ENCODE assay signal across 10 cellular contexts in the genomic region with DNA sequence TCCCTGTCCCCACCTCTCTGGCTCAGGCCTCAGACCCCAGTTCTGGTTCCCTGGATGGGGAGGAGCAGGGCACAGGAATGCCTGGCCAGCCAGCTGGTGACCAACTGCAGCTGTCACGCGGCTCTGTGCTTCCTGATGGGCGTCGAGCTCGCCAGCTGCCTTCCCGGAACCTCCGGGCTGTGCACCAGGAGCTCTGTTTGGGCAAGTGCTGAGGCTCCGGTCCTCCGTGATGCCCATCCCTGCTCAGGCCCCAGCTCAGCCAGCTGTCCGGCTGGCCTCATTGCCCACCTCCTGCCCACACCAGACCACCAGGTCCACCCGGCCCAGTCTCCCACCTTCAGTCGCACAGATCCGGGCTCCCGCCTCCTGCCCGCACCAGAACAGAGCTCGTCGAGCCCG. TPM values are rescaled to one million over a fixed set of nuclear protein-coding genes. Genes with fewer than 3 reads are reported as not detected.
DNase-seq lines count a peak whose midpoint lies in the region; ATAC-seq and TF ChIP-seq lines count a peak whose summit lies in the region.
"Had no signal": no experiment of that assay in that cellular context is flagged by ENCODE, and none has a peak within 500 bp of the region (broad histone marks: within the 10 kb centered on the region; RNA-seq: fewer than 3 reads in every experiment).

No MANE protein-coding gene starts in this region.

- no peak for ATAC-seq in RWPE2 (ENCODE audit: low read depth)
- no peak for ATAC-seq in HG03520 (IDR thresholded peaks at IDR 0.05; ENCODE audit: unreplicated experiment)
- no peak for ATAC-seq in GM19467 (IDR thresholded peaks at IDR 0.05; ENCODE audit: unreplicated experiment)
- no peak for ATAC-seq in GM19455 (IDR thresholded peaks at IDR 0.05; ENCODE audit: unreplicated experiment)
- ATAC-seq: K562 had no signal

- intact Hi-C loops in esophagus muscularis mucosa (cut with DNase I): no loop called here

- TF ChIP-seq CTCF in RWPE2 (IDR thresholded peaks at IDR 0.05; ENCODE audit: poor library complexity, severe bottlenecking): no peak
- no peak for TF ChIP-seq CTCF in esophagus muscularis mucosa (IDR thresholded peaks at IDR 0.05)

- no peak for DNase-seq in RWPE2 (ENCODE audit: low spot score)
- no peak for DNase-seq in esophagus muscularis mucosa (ENCODE audit: extremely low spot score)
- peak; percentile 50 for DNase-seq in midbrain (lab: John Stamatoyannopoulos, UW)
- no peak for DNase-seq in UCSD-AML1 (lab: John Stamatoyannopoulos, UW; ENCODE audit: unreplicated experiment)
- DNase-seq: activated CD4-positive, alpha-beta T cell treated with anti-CD3 and anti-CD28 coated beads, Interleukin-2, amount 50 U/mL, for 1 hour had no signal

- H3K27me3 ChIP-seq in RWPE2 (ENCODE audit: insufficient read depth, poor library complexity, severe bottlenecking): no peaks in the 10 kb centered on the region
- no peaks in the 10 kb centered on the region for H3K27me3 ChIP-seq in esophagus muscularis mucosa
- H3K27me3 ChIP-seq in thymus (ENCODE audit: control insufficient read depth, insufficient read depth): no peaks in the 10 kb centered on the region

- H3K36me3 ChIP-seq in RWPE2 (ENCODE audit: low read depth): 0 out of 2 replicates have a peak, but pooled peaks cover 2% of the 10 kb centered on the region
- peaks cover 0 to 49% (median 38%) of the 10 kb centered on the region in 4 donors for H3K36me3 ChIP-seq in esophagus muscularis mucosa
- peaks cover 56% of the 10 kb centered on the region for H3K36me3 ChIP-seq in thymus (ENCODE audit: control insufficient read depth, insufficient read depth)

- TF ChIP-seq EP300 in esophagus muscularis mucosa (IDR thresholded peaks at IDR 0.05): no peak

- peak; percentile 46 for TF ChIP-seq POLR2A in esophagus muscularis mucosa (IDR thresholded peaks at IDR 0.05; ENCODE audit: low read depth)

- WGBS in esophagus muscularis mucosa: 49% methylated on average over 10 of the region's 18 CpGs
- 96% methylated on average over 18 of the region's 18 CpGs for WGBS in thymus

- no peak overlapping the region for H3K4me3 ChIP-seq in RWPE2 (ENCODE audit: severe bottlenecking)
- peak overlapping the region; percentile 27 to 85 (median 64) for H3K4me3 ChIP-seq in esophagus muscularis mucosa
- H3K4me3 ChIP-seq in thymus (ENCODE audit: low read length): no peak overlapping the region
- H3K4me3 ChIP-seq: K562 had no signal

- H3K4me1 ChIP-seq in RWPE2 (ENCODE audit: insufficient read depth, poor library complexity, severe bottlenecking) (peaks cover 40% of the 10 kb centered on the region), esophagus muscularis mucosa (peaks cover 68 to 84% (median 80%) of the 10 kb centered on the region in 4 donors), thymus (ENCODE audit: control insufficient read depth, insufficient read depth, low read length) (peaks cover 15% of the 10 kb centered on the region)

- no peaks in the 10 kb centered on the region for H3K9me3 ChIP-seq in RWPE2 (ENCODE audit: severe bottlenecking)
- H3K9me3 ChIP-seq in esophagus muscularis mucosa: no peaks in the 10 kb centered on the region
- no peaks in the 10 kb centered on the region for H3K9me3 ChIP-seq in thymus (ENCODE audit: control insufficient read depth)

- H3K27ac ChIP-seq in RWPE2 (ENCODE audit: poor library complexity, severe bottlenecking) (peak overlapping the region; percentile 49), esophagus muscularis mucosa (replicated peaks in 1 of 4) (peak overlapping the region; percentile 93 to 96 (median 94)), thymus (ENCODE audit: low read depth) (peak overlapping the region; percentile 64)

RNA-seq across cellular contexts. Expression of gene IFFO1, which starts 4.8 kb away (rescaled TPM):
- total RNA-seq in esophagus muscularis mucosa: 10 to 100 TPM; 12.1 to 26.2 (median 20.8) TPM
- polyA plus RNA-seq in thymus: 52.0 TPM

RNA-seq across cellular contexts. Expression of gene GAPDH, which starts 16.7 kb away (rescaled TPM):
- 1,000 to 10,000 TPM; 2,279 to 3,578 (median 2,742) TPM for total RNA-seq in esophagus muscularis mucosa
- polyA plus RNA-seq in thymus: 1,220 TPM

RNA-seq across cellular contexts. Expression of gene NOP2, which starts 17.0 kb away (rescaled TPM):
- total RNA-seq in esophagus muscularis mucosa: 10 to 100 TPM; 17.9 to 32.3 (median 19.5) TPM
- 45.5 TPM for polyA plus RNA-seq in thymus

RNA-seq across cellular contexts. Expression of gene CHD4, which starts 56.1 kb away (rescaled TPM):
- 100 to 1,000 TPM; 189 to 226 (median 218) TPM for total RNA-seq in esophagus muscularis mucosa
- 230 TPM for polyA plus RNA-seq in thymus

RNA-seq across cellular contexts. Expression of gene NCAPD2, which starts 57.2 kb away (rescaled TPM):
- total RNA-seq in esophagus muscularis mucosa: 10 to 100 TPM; 13.9 to 26.1 (median 24.7) TPM
- 18.8 TPM for polyA plus RNA-seq in thymus

Comparison
In these comparisons a context has a peak if more than half of its experiments do, and no peak if none do; other contexts are left out.
1. H3K4me3 ChIP-seq: peak in esophagus muscularis mucosa (4 of 4); none in RWPE2 (single experiment) and thymus (single experiment).
2. Peak in every context shown above with its lines, with median percentiles within 50 percentile points of each other: H3K27ac ChIP-seq.